In the genomic region with DNA sequence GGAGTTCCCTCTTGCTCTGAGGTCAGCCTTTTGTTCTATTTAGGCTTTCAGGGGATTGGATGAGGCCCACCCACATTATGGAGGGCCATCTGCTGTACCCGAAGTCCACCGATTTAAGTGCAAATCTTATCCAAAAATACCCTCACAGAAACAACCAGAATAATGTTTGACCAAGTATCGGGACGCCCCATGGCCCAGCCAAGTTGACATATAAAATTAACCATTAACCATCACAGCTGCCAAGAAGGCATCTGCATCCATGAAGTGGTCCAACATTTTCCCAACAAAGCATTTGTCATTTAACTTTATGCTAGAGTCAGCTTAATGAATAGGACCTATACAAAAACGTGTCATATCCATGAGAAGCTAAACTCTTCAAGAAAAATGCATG, we compare ENCODE assay signal across 30 cellular contexts.
"Had no signal": no experiment of that assay in that cellular context is flagged by ENCODE, and none has a peak within 500 bp of the region (broad histone marks: within the 10 kb centered on the region; RNA-seq: fewer than 3 reads in every experiment).

No MANE protein-coding gene starts in this region.

- H3K27me3 ChIP-seq: ascending aorta, cardiac muscle cell had no signal

- H3K27ac ChIP-seq: ascending aorta, cardiac muscle cell, VCaP had no signal

- H3K36me3 ChIP-seq: ascending aorta, cardiac muscle cell had no signal

- H3K4me3 ChIP-seq: ascending aorta, cardiac muscle cell had no signal

- DNase-seq: activated B cell treated with CpG ODN at 0.5 μM for 24 hours; activated CD4-positive, alpha-beta memory T cell treated with anti-CD3 and anti-CD28 coated beads, Interleukin-2, amount 10 ng/mL, durations not matched to agents 7 days and 5 days; activated CD4-positive, alpha-beta T cell treated with anti-CD3 and anti-CD28 coated beads for 4 hours; activated CD4-positive, alpha-beta T cell treated with anti-CD3 and anti-CD28 coated beads, Interleukin-2, amount 10 ng/mL, durations not matched to agents 24 days and 14 days; activated CD4-positive, alpha-beta T cell treated with anti-CD3 and anti-CD28 coated beads, Interleukin-2, amount 50 U/mL, for 48 hours; activated CD4-positive, CD25-positive, alpha-beta regulatory T cell treated with anti-CD3 and anti-CD28 coated beads, Interleukin-2, amount 50 U/mL, for 72 hours; activated CD8-positive, alpha-beta memory T cell treated with anti-CD3 and anti-CD28 coated beads for 24 hours; activated CD8-positive, alpha-beta memory T cell treated with anti-CD3 and anti-CD28 coated beads, Interleukin-2, amount 10 ng/mL, durations not matched to agents 7 days and 5 days; activated CD8-positive, alpha-beta memory T cell treated with anti-CD3 and anti-CD28 coated beads, Interleukin-2, amount 50 U/mL, for 48 hours; activated CD8-positive, alpha-beta T cell treated with anti-CD3 and anti-CD28 coated beads, Interleukin-2, amount 10 ng/mL, durations not matched to agents 7 days and 5 days; activated effector memory CD4-positive, alpha-beta T cell treated with Interleukin-2 at 50 U/mL for 16 hours; activated gamma-delta T cell; activated naive CD4-positive, alpha-beta T cell treated with anti-CD3 and anti-CD28 coated beads, Interleukin-2, amount 10 ng/mL, durations not matched to agents 7 days and 5 days; activated naive CD4-positive, alpha-beta T cell treated with Interleukin-2 at 50 U/mL for 16 hours; activated naive CD8-positive, alpha-beta T cell treated with anti-CD3 and anti-CD28 coated beads, Interleukin-2, amount 10 ng/mL, durations not matched to agents 7 days and 5 days; activated naive CD8-positive, alpha-beta T cell treated with anti-CD3 and anti-CD28 coated beads, Interleukin-2, amount 50 U/mL, for 24 hours; activated T-cell treated with anti-CD3 and anti-CD28 coated beads, Interleukin-2, amount 50 U/mL, for 24 hours; activated T-cell treated with anti-CD3 and anti-CD28 coated beads, Interleukin-2, amount 50 U/mL, for 48 hours; amygdala; anterior cingulate cortex; caudate nucleus; cerebellar nuclear complex; T-cell; T-helper 2 cell; T-helper 9 cell had no signal

- ATAC-seq: activated CD8-positive, alpha-beta memory T cell treated with anti-CD3 and anti-CD28 coated beads, Interleukin-2, amount 10 ng/mL, durations not matched to agents 7 days and 5 days; activated CD8-positive, alpha-beta T cell treated with anti-CD3 and anti-CD28 coated beads, Interleukin-2, amount 10 ng/mL, durations not matched to agents 7 days and 5 days; activated naive CD8-positive, alpha-beta T cell treated with anti-CD3 and anti-CD28 coated beads, Interleukin-2, amount 50 U/mL, for 24 hours; T-cell had no signal

- FAIRE-seq: bronchial epithelial cell, TTC549 had no signal
